8 cellular contexts compared by ENCODE assay signal in genomic region chr2:232838406-232838874, GRCh38.
A peak's percentile ranks its signal among the peaks of the same experiment; 100 is the strongest.
DNase-seq lines count a peak whose midpoint lies in the region; ATAC-seq lines count a peak whose summit lies in the region.

No MANE protein-coding gene starts in this region.

- no peaks in the 10 kb centered on the region for H3K27me3 ChIP-seq in effector memory CD4-positive, alpha-beta T cell (replicated peaks; ENCODE audit: control insufficient read depth, insufficient read depth, low read length, poor library complexity, severe bottlenecking)

- H3K27ac ChIP-seq in effector memory CD4-positive, alpha-beta T cell (ENCODE audit: insufficient read depth, low read length, poor library complexity, severe bottlenecking): no peak overlapping the region

- H3K9me3 ChIP-seq in effector memory CD4-positive, alpha-beta T cell (ENCODE audit: control insufficient read depth, low read length): no peaks in the 10 kb centered on the region

- peak in 48 of 76 experiments; percentile 7 to 83 (median 36) for DNase-seq in HUDEP-2 (lab: John Stamatoyannopoulos, UW; ENCODE audit: unreplicated experiment in 76 of 76)
- peak; percentile 27 to 52 (median 39) for DNase-seq in effector memory CD4-positive, alpha-beta T cell
- DNase-seq in stimulated activated CD4-positive, alpha-beta T cell treated with anti-CD3 and anti-CD28 coated beads, TNF-alpha, amount 100 ng/mL, for 4 hours (ENCODE audit: low read depth in 3 of 3): peak; percentile 11 to 49 (median 35)
- DNase-seq in NCI-H187 (lab: John Stamatoyannopoulos, UW): no peak
- DNase-seq in cerebellar cortex (ENCODE audit: low spot score): no peak
- no peak for DNase-seq in NCI-H1694 (lab: John Stamatoyannopoulos, UW)

- ATAC-seq in GM19397 (IDR thresholded peaks at IDR 0.05; ENCODE audit: unreplicated experiment): peak; percentile 52
- ATAC-seq in activated CD4-positive, CD25-positive, alpha-beta regulatory T cell treated with anti-CD3 and anti-CD28 coated beads, Interleukin-2, amount 50 U/mL, for 24 hours: peak; percentile 91 to 94

- no peak overlapping the region for H3K4me3 ChIP-seq in effector memory CD4-positive, alpha-beta T cell (ENCODE audit: insufficient read depth, low read depth, low read length, poor library complexity, severe bottlenecking)

- H3K36me3 ChIP-seq in effector memory CD4-positive, alpha-beta T cell (ENCODE audit: control insufficient read depth, insufficient read depth, low read length): peaks cover 49% of the 10 kb centered on the region

- peaks cover 18% of the 10 kb centered on the region for H3K4me1 ChIP-seq in effector memory CD4-positive, alpha-beta T cell (ENCODE audit: control insufficient read depth, insufficient read depth, low read length, poor library complexity, severe bottlenecking)

Comparison
In these comparisons a context has a peak if more than half of its experiments do, and no peak if none do; other contexts are left out.
1. DNase-seq: peak in HUDEP-2 (48 of 76), effector memory CD4-positive, alpha-beta T cell (3 of 3) and stimulated activated CD4-positive, alpha-beta T cell treated with anti-CD3 and anti-CD28 coated beads, TNF-alpha, amount 100 ng/mL, for 4 hours (3 of 3); none in NCI-H187 (0 of 2), cerebellar cortex (single experiment) and NCI-H1694 (single experiment).